In genomic region chr5:123092696-123093095, GRCh38 we compare ENCODE assay signal across 1 cellular context.
TF ChIP-seq lines count a peak whose summit lies in the region.

No MANE protein-coding gene starts in this region.

TF ChIP-seq in WTC11, 78 proteins besides CTCF, POLR2A, EP300 and RAD21 (continued from another document):
- TF ChIP-seq STAT6 (CRISPR knock-in tag; conservative IDR thresholded peaks at IDR 0.05; ENCODE audit: low read depth) (no peak), RORB (CRISPR knock-in tag; IDR thresholded peaks at IDR 0.05) (no peak), USF1 (CRISPR knock-in tag; IDR thresholded peaks at IDR 0.05) (no peak), IRF1 (CRISPR knock-in tag; IDR thresholded peaks at IDR 0.05) (no peak), HMGA2 (CRISPR knock-in tag; IDR thresholded peaks at IDR 0.05) (no peak)
